In the genomic region with DNA sequence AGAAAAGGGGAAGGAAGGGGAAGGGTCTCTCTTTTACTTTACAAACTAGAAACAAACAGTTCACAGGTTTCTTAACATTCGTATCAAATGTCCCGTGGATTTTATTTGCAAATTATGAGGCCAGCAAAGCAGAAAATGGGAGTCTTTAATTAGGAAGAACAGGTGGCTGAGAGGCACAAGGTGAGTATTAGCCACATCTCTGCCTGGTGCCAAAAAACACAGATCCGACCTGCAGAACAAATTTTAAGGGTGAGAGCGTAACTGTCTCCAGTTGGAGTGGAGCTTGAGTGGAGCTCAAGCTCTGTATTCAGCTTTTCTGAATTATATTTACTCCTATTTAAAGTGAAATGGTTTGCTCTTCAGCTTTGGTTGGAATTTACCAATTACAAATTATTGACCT, we compare ENCODE assay signal across 21 cellular contexts.
"Had no signal": no experiment of that assay in that cellular context is flagged by ENCODE, and none has a peak within 500 bp of the region (broad histone marks: within the 10 kb centered on the region; RNA-seq: fewer than 3 reads in every experiment).

No MANE protein-coding gene starts in this region.

- H3K27ac Mint-ChIP-seq: activated CD4-positive, alpha-beta memory T cell treated with anti-CD3 and anti-CD28 coated beads for 36 hours; activated CD4-positive, alpha-beta T cell treated with anti-CD3 and anti-CD28 coated beads, Interleukin-2, amount 10 ng/mL, durations not matched to agents 7 days and 5 days; activated naive CD4-positive, alpha-beta T cell treated with anti-CD3 and anti-CD28 coated beads, Interleukin-2, amount 50 U/mL, for 72 hours; activated naive CD8-positive, alpha-beta T cell treated with anti-CD3 and anti-CD28 coated beads, Interleukin-2, amount 50 U/mL, for 24 hours; brain had no signal

- H3K4me3 Mint-ChIP-seq: activated CD4-positive, alpha-beta memory T cell treated with anti-CD3 and anti-CD28 coated beads for 36 hours; activated CD4-positive, alpha-beta T cell treated with anti-CD3 and anti-CD28 coated beads, Interleukin-2, amount 10 ng/mL, durations not matched to agents 7 days and 5 days; activated naive CD8-positive, alpha-beta T cell treated with anti-CD3 and anti-CD28 coated beads, Interleukin-2, amount 50 U/mL, for 24 hours; activated T-cell treated with anti-CD3 and anti-CD28 coated beads, Interleukin-2, amount 50 U/mL, for 4 hours; brain; central memory CD8-positive, alpha-beta T cell had no signal

- H3K36me3 Mint-ChIP-seq: activated CD4-positive, alpha-beta memory T cell treated with anti-CD3 and anti-CD28 coated beads for 36 hours; brain had no signal

- H3K27me3 Mint-ChIP-seq: activated CD4-positive, alpha-beta memory T cell treated with anti-CD3 and anti-CD28 coated beads for 36 hours; activated naive CD8-positive, alpha-beta T cell treated with anti-CD3 and anti-CD28 coated beads, Interleukin-2, amount 50 U/mL, for 24 hours had no signal

- ATAC-seq: activated naive CD4-positive, alpha-beta T cell treated with anti-CD3 and anti-CD28 coated beads, Interleukin-2, amount 50 U/mL, for 72 hours; activated naive CD8-positive, alpha-beta T cell treated with anti-CD3 and anti-CD28 coated beads, Interleukin-2, amount 50 U/mL, for 24 hours; activated T-cell treated with anti-CD3 and anti-CD28 coated beads, Interleukin-2, amount 50 U/mL, for 4 hours had no signal

- H3K9me3 Mint-ChIP-seq: activated CD4-positive, alpha-beta memory T cell treated with anti-CD3 and anti-CD28 coated beads for 36 hours; activated CD4-positive, alpha-beta T cell treated with anti-CD3 and anti-CD28 coated beads, Interleukin-2, amount 10 ng/mL, durations not matched to agents 7 days and 5 days; activated naive CD8-positive, alpha-beta T cell treated with anti-CD3 and anti-CD28 coated beads, Interleukin-2, amount 50 U/mL, for 24 hours; activated T-cell treated with anti-CD3 and anti-CD28 coated beads, Interleukin-2, amount 50 U/mL, for 4 hours; central memory CD8-positive, alpha-beta T cell had no signal

- H3K4me1 Mint-ChIP-seq: activated CD4-positive, alpha-beta T cell treated with anti-CD3 and anti-CD28 coated beads, Interleukin-2, amount 10 ng/mL, durations not matched to agents 7 days and 5 days; central memory CD8-positive, alpha-beta T cell had no signal

- DNase-seq: activated CD4-positive, alpha-beta memory T cell treated with anti-CD3 and anti-CD28 coated beads for 36 hours; activated CD4-positive, alpha-beta T cell treated with anti-CD3 and anti-CD28 coated beads, Interleukin-2, amount 10 ng/mL, durations not matched to agents 7 days and 5 days; activated CD4-positive, CD25-positive, alpha-beta regulatory T cell; activated CD8-positive, alpha-beta memory T cell treated with anti-CD3 and anti-CD28 coated beads for 24 hours; activated effector memory CD4-positive, alpha-beta T cell treated with anti-CD3 and anti-CD28 coated beads, Interleukin-2, amount 50 U/mL, for 16 hours; activated naive CD4-positive, alpha-beta T cell treated with Interleukin-2 at 50 U/mL for 16 hours; activated naive CD8-positive, alpha-beta T cell treated with anti-CD3 and anti-CD28 coated beads, Interleukin-2, amount 50 U/mL, for 24 hours; activated T-cell treated with anti-CD3 and anti-CD28 coated beads, Interleukin-2, amount 50 U/mL, for 4 hours; amygdala; IMR-90; Kasumi-1; KBM-7; NCI-H1048; NCI-H1694 treated with DMSO at 0.1 percent for 48 hours; NCI-H446; NCI-H82; PC-9; T-helper 1 cell had no signal
